Comparison of ENCODE assay signal across 17 cellular contexts in the genomic region with DNA sequence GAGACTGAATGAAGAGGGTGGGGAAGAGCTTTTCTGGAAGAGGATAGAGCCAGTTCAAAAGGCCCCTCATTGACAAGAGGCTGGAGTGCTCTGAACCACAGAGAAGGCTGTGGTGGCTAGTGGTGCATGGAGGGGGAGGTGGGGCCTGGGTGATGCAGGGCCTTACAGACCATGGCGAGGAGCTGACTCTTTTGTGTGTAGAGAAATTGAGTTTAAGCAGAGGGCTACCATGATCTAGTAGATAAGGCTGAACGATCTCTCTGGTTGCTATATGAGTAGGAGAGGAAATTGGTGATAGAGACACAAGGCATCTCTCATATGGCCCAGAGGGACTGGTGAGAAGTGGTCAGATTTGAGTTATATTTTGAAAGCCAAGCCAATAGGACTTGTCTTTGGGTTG.
DNase-seq lines count a peak whose midpoint lies in the region; ATAC-seq and TF ChIP-seq lines count a peak whose summit lies in the region.
"Had no signal": no experiment of that assay in that cellular context is flagged by ENCODE, and none has a peak within 500 bp of the region (broad histone marks: within the 10 kb centered on the region; RNA-seq: fewer than 3 reads in every experiment).

No MANE protein-coding gene starts in this region.

- no peaks in the 10 kb centered on the region for H3K9me3 ChIP-seq in uterus
- H3K9me3 ChIP-seq: heart right ventricle, prostate gland, suprapubic skin had no signal

- no peaks in the 10 kb centered on the region for H3K36me3 ChIP-seq in uterus
- H3K36me3 ChIP-seq: heart right ventricle, prostate gland, suprapubic skin had no signal

- peak; percentile 63 for ATAC-seq in GM19463 (IDR thresholded peaks at IDR 0.05; ENCODE audit: unreplicated experiment)
- ATAC-seq in HG03095 (IDR thresholded peaks at IDR 0.05; ENCODE audit: unreplicated experiment), result peak; percentile 78
- ATAC-seq: heart right ventricle had no signal

- no peak for TF ChIP-seq CTCF in GM10266 (IDR thresholded peaks at IDR 0.05; ENCODE audit: control insufficient read depth, insufficient read depth, low read depth, missing control alignments)
- TF ChIP-seq CTCF in uterus (IDR thresholded peaks at IDR 0.05), result no peak

- no peaks in the 10 kb centered on the region for H3K27me3 ChIP-seq in uterus
- H3K27me3 ChIP-seq: heart right ventricle, suprapubic skin had no signal

- H3K27ac ChIP-seq in uterus, result no peak overlapping the region
- H3K27ac ChIP-seq: heart right ventricle, suprapubic skin had no signal

- intact Hi-C loops in uterus (cut with DNase I; ENCODE audit: low total_unique reads), result no loop called here

- no peak overlapping the region for H3K4me3 ChIP-seq in uterus
- H3K4me3 ChIP-seq: heart right ventricle, prostate gland, suprapubic skin had no signal

- DNase-seq in GM10266 (ENCODE audit: extremely low spot score) (peak; percentile 57), left kidney (ENCODE audit: low read depth, low spot score) (peak; percentile 57), DMS114 treated with DMSO at 0.1 percent for 48 hours (lab: John Stamatoyannopoulos, UW; ENCODE audit: unreplicated experiment) (no peak), uterus (no peak)
- no peak for DNase-seq in stimulated activated CD4-positive, alpha-beta T cell treated with anti-CD3 and anti-CD28 coated beads, Interleukin-4, amount 100 ng/mL, for 1 hour
- DNase-seq in stimulated activated CD8-positive, alpha-beta memory T cell treated with anti-CD3 and anti-CD28 coated beads, Interleukin-4, amount 100 ng/mL, for 48 hours, result no peak
- DNase-seq: activated CD4-positive, alpha-beta memory T cell treated with anti-CD3 and anti-CD28 coated beads for 36 hours; cortex of kidney; DMS53; heart right ventricle; NCI-H1105; NCI-H226; stimulated activated CD4-positive, alpha-beta T cell treated with anti-CD3 and anti-CD28 coated beads, Interleukin-12 subunit alpha, Interleukin-12 subunit beta, amount 100 ng/mL, for 4 hours had no signal

- no peak for TF ChIP-seq POLR2A in uterus (IDR thresholded peaks at IDR 0.05)

- peaks cover 3 to 5% of the 10 kb centered on the region in 2 donors for H3K4me1 ChIP-seq in uterus

Comparison
In these comparisons a context has a peak if more than half of its experiments do, and no peak if none do; other contexts are left out.
1. DNase-seq: peak in GM10266 (single experiment) and left kidney (single experiment); none in stimulated activated CD4-positive, alpha-beta T cell treated with anti-CD3 and anti-CD28 coated beads, Interleukin-4, amount 100 ng/mL, for 1 hour (single experiment), DMS114 treated with DMSO at 0.1 percent for 48 hours (single experiment), stimulated activated CD8-positive, alpha-beta memory T cell treated with anti-CD3 and anti-CD28 coated beads, Interleukin-4, amount 100 ng/mL, for 48 hours (single experiment) and uterus (0 of 2).